In the genomic region with DNA sequence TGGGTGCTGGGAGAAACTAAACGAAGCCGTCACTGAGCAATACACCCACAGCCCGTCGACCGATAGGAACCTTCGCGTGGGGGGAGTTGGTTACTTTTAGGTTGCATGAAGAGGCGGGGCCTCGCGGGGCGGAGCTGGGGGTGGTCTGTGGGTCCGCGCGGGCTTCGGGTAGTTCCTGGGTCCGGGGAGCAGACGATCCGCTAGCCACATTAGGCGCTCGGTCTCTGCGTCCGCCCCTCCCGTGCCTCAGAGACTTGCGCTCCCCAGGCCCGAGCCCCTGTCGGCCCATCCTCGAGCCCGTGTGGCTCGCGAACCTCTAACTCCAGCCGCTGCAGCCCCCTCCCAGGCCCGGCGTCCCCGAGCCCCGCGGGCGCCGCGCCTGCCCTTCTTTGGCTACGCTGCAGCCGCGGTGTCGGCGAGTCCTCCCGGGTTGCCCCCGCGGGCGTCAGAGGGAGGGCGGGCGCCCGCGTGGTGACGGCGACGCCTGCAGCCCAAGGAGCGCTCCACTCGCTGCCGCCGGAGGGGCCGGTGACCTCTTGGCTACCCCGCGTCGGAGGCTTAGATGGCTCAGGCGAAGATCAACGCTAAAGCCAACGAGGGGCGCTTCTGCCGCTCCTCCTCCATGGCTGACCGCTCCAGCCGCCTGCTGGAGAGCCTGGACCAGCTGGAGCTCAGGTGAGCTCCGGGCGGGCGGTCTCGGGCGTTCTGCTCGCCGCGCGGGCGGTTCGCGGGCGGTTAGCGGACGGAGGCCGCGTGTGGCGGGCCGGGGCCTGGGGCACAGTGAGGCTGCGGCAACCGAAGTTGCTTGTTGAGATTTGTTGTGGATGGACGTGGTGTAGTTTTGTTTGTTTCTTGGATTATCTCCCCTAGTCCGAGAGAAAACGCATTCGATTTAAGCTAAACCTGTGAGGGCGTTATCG, we compare ENCODE assay signal across 1 cellular context.
TF ChIP-seq lines count a peak whose summit lies in the region.

A gene (plus strand): TSS at position 191 of the 920 bp plus-strand sequence. CDS start 372 bp downstream, at position 563.

TF ChIP-seq in K562, 482 proteins besides CTCF, POLR2A, EP300 and RAD21 (continued from another document and continues in another):
- TF ChIP-seq, protein P1, sequence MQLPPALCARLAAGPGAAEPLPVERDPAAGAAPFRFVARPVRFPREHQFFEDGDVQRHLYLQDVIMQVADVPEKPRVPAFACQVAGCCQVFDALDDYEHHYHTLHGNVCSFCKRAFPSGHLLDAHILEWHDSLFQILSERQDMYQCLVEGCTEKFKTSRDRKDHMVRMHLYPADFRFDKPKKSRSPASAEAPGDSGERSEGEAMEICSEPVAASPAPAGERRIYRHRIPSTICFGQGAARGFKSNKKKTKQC (CRISPR knock-in tag; IDR thresholded peaks at IDR 0.05) = no peak; the same call in 1 of the 2 replicates
- no peak for TF ChIP-seq ETS2 (tag; IDR thresholded peaks at IDR 0.05; ENCODE audit: borderline replicate concordance, poor library complexity, severe bottlenecking)
- peak; percentile 60; the same call in 1 of the 2 replicates for TF ChIP-seq ZKSCAN1 (IDR thresholded peaks at IDR 0.05; ENCODE audit: low read depth, low read length)
- no peak for TF ChIP-seq PPARD (CRISPR knock-in tag; IDR thresholded peaks at IDR 0.05)
- TF ChIP-seq NR1H2 (CRISPR knock-in tag; IDR thresholded peaks at IDR 0.05) = no peak
- no peak for TF ChIP-seq STAG1 (CRISPR knock-in tag; IDR thresholded peaks at IDR 0.05; ENCODE audit: borderline replicate concordance)
- TF ChIP-seq, protein P2, sequence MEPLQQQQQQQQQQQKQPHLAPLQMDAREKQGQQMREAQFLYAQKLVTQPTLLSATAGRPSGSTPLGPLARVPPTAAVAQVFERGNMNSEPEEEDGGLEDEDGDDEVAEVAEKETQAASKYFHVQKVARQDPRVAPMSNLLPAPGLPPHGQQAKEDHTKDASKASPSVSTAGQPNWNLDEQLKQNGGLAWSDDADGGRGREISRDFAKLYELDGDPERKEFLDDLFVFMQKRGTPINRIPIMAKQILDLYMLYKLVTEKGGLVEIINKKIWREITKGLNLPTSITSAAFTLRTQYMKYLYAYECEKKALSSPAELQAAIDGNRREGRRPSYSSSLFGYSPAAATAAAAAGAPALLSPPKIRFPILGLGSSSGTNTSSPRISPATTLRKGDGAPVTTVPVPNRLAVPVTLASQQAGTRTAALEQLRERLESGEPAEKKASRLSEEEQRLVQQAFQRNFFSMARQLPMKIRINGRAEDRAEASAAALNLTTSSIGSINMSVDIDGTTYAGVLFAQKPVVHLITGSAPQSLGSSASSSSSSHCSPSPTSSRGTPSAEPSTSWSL (CRISPR knock-in tag; IDR thresholded peaks at IDR 0.05; ENCODE audit: borderline replicate concordance) = no peak
- TF ChIP-seq, protein P3, sequence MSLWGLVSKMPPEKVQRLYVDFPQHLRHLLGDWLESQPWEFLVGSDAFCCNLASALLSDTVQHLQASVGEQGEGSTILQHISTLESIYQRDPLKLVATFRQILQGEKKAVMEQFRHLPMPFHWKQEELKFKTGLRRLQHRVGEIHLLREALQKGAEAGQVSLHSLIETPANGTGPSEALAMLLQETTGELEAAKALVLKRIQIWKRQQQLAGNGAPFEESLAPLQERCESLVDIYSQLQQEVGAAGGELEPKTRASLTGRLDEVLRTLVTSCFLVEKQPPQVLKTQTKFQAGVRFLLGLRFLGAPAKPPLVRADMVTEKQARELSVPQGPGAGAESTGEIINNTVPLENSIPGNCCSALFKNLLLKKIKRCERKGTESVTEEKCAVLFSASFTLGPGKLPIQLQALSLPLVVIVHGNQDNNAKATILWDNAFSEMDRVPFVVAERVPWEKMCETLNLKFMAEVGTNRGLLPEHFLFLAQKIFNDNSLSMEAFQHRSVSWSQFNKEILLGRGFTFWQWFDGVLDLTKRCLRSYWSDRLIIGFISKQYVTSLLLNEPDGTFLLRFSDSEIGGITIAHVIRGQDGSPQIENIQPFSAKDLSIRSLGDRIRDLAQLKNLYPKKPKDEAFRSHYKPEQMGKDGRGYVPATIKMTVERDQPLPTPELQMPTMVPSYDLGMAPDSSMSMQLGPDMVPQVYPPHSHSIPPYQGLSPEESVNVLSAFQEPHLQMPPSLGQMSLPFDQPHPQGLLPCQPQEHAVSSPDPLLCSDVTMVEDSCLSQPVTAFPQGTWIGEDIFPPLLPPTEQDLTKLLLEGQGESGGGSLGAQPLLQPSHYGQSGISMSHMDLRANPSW (CRISPR knock-in tag; IDR thresholded peaks at IDR 0.05) = no peak
- TF ChIP-seq, protein P4, sequence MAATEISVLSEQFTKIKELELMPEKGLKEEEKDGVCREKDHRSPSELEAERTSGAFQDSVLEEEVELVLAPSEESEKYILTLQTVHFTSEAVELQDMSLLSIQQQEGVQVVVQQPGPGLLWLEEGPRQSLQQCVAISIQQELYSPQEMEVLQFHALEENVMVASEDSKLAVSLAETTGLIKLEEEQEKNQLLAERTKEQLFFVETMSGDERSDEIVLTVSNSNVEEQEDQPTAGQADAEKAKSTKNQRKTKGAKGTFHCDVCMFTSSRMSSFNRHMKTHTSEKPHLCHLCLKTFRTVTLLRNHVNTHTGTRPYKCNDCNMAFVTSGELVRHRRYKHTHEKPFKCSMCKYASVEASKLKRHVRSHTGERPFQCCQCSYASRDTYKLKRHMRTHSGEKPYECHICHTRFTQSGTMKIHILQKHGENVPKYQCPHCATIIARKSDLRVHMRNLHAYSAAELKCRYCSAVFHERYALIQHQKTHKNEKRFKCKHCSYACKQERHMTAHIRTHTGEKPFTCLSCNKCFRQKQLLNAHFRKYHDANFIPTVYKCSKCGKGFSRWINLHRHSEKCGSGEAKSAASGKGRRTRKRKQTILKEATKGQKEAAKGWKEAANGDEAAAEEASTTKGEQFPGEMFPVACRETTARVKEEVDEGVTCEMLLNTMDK (IDR thresholded peaks at IDR 0.05; ENCODE audit: borderline replicate concordance, insufficient read depth, low read depth, low read length, poor library complexity, severe bottlenecking) = peak; percentile 33
- TF ChIP-seq, protein P5, sequence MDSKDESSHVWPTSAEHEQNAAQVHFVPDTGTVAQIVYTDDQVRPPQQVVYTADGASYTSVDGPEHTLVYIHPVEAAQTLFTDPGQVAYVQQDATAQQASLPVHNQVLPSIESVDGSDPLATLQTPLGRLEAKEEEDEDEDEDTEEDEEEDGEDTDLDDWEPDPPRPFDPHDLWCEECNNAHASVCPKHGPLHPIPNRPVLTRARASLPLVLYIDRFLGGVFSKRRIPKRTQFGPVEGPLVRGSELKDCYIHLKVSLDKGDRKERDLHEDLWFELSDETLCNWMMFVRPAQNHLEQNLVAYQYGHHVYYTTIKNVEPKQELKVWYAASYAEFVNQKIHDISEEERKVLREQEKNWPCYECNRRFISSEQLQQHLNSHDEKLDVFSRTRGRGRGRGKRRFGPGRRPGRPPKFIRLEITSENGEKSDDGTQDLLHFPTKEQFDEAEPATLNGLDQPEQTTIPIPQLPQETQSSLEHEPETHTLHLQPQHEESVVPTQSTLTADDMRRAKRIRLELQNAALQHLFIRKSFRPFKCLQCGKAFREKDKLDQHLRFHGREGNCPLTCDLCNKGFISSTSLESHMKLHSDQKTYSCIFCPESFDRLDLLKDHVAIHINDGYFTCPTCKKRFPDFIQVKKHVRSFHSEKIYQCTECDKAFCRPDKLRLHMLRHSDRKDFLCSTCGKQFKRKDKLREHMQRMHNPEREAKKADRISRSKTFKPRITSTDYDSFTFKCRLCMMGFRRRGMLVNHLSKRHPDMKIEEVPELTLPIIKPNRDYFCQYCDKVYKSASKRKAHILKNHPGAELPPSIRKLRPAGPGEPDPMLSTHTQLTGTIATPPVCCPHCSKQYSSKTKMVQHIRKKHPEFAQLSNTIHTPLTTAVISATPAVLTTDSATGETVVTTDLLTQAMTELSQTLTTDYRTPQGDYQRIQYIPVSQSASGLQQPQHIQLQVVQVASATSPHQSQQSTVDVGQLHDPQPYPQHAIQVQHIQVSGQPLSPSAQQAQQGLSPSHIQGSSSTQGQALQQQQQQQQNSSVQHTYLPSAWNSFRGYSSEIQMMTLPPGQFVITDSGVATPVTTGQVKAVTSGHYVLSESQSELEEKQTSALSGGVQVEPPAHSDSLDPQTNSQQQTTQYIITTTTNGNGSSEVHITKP (IDR thresholded peaks at IDR 0.05; ENCODE audit: partially characterized antibody) = peak; percentile 99
- TF ChIP-seq, protein P6, sequence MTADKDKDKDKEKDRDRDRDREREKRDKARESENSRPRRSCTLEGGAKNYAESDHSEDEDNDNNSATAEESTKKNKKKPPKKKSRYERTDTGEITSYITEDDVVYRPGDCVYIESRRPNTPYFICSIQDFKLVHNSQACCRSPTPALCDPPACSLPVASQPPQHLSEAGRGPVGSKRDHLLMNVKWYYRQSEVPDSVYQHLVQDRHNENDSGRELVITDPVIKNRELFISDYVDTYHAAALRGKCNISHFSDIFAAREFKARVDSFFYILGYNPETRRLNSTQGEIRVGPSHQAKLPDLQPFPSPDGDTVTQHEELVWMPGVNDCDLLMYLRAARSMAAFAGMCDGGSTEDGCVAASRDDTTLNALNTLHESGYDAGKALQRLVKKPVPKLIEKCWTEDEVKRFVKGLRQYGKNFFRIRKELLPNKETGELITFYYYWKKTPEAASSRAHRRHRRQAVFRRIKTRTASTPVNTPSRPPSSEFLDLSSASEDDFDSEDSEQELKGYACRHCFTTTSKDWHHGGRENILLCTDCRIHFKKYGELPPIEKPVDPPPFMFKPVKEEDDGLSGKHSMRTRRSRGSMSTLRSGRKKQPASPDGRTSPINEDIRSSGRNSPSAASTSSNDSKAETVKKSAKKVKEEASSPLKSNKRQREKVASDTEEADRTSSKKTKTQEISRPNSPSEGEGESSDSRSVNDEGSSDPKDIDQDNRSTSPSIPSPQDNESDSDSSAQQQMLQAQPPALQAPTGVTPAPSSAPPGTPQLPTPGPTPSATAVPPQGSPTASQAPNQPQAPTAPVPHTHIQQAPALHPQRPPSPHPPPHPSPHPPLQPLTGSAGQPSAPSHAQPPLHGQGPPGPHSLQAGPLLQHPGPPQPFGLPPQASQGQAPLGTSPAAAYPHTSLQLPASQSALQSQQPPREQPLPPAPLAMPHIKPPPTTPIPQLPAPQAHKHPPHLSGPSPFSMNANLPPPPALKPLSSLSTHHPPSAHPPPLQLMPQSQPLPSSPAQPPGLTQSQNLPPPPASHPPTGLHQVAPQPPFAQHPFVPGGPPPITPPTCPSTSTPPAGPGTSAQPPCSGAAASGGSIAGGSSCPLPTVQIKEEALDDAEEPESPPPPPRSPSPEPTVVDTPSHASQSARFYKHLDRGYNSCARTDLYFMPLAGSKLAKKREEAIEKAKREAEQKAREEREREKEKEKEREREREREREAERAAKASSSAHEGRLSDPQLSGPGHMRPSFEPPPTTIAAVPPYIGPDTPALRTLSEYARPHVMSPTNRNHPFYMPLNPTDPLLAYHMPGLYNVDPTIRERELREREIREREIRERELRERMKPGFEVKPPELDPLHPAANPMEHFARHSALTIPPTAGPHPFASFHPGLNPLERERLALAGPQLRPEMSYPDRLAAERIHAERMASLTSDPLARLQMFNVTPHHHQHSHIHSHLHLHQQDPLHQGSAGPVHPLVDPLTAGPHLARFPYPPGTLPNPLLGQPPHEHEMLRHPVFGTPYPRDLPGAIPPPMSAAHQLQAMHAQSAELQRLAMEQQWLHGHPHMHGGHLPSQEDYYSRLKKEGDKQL (CRISPR knock-in tag; IDR thresholded peaks at IDR 0.05; ENCODE audit: borderline replicate concordance) = 0 out of 2 replicates have a peak, but pooled peaks have one; percentile 19
- TF ChIP-seq SREBF2 (CRISPR knock-in tag; IDR thresholded peaks at IDR 0.05) = no peak
- TF ChIP-seq, protein P7, sequence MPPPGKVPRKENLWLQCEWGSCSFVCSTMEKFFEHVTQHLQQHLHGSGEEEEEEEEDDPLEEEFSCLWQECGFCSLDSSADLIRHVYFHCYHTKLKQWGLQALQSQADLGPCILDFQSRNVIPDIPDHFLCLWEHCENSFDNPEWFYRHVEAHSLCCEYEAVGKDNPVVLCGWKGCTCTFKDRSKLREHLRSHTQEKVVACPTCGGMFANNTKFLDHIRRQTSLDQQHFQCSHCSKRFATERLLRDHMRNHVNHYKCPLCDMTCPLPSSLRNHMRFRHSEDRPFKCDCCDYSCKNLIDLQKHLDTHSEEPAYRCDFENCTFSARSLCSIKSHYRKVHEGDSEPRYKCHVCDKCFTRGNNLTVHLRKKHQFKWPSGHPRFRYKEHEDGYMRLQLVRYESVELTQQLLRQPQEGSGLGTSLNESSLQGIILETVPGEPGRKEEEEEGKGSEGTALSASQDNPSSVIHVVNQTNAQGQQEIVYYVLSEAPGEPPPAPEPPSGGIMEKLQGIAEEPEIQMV (tag; conservative IDR thresholded peaks at IDR 0.05; ENCODE audit: low read depth) = no peak
- no peak for TF ChIP-seq IRF2 (CRISPR knock-in tag; IDR thresholded peaks at IDR 0.05)
- peak; percentile 93 for TF ChIP-seq JUND (IDR thresholded peaks at IDR 0.05; ENCODE audit: borderline replicate concordance, low read depth, low read length)
- TF ChIP-seq JUND (tag; IDR thresholded peaks at IDR 0.05; ENCODE audit: borderline replicate concordance, low read depth, low read length) = peak; percentile 56; the same call in 1 of the 3 replicates
- TF ChIP-seq TAF7 (tag; IDR thresholded peaks at IDR 0.05) = no peak
- no peak for TF ChIP-seq TRIM28 (IDR thresholded peaks at IDR 0.05)
- peak; percentile 98 for TF ChIP-seq RBFOX2 (IDR thresholded peaks at IDR 0.05; ENCODE audit: low read depth, low read length)
- no peak for TF ChIP-seq NR3C1 (CRISPR knock-in tag; IDR thresholded peaks at IDR 0.05)
- TF ChIP-seq, protein P8, sequence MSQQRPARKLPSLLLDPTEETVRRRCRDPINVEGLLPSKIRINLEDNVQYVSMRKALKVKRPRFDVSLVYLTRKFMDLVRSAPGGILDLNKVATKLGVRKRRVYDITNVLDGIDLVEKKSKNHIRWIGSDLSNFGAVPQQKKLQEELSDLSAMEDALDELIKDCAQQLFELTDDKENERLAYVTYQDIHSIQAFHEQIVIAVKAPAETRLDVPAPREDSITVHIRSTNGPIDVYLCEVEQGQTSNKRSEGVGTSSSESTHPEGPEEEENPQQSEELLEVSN (IDR thresholded peaks at IDR 0.05; ENCODE audit: borderline replicate concordance in 1 of 2, extremely low read depth in 1 of 2, insufficient read depth in 1 of 2, insufficient read length in 1 of 2, low read depth in 1 of 2, low read length in 1 of 2, poor library complexity in 1 of 2, severe bottlenecking in 1 of 2) = peak; percentile 43 to 72
- TF ChIP-seq GABPB2 (CRISPR knock-in tag; conservative IDR thresholded peaks at IDR 0.05) = no peak
- TF ChIP-seq ZKSCAN3 (CRISPR knock-in tag; IDR thresholded peaks at IDR 0.05) = no peak
- TF ChIP-seq, protein P9, sequence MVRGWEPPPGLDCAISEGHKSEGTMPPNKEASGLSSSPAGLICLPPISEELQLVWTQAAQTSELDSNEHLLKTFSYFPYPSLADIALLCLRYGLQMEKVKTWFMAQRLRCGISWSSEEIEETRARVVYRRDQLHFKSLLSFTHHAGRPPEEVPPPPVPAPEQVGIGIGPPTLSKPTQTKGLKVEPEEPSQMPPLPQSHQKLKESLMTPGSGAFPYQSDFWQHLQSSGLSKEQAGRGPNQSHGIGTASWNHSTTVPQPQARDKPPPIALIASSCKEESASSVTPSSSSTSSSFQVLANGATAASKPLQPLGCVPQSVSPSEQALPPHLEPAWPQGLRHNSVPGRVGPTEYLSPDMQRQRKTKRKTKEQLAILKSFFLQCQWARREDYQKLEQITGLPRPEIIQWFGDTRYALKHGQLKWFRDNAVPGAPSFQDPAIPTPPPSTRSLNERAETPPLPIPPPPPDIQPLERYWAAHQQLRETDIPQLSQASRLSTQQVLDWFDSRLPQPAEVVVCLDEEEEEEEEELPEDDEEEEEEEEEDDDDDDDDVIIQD (CRISPR knock-in tag; IDR thresholded peaks at IDR 0.05) = no peak
- no peak for TF ChIP-seq ZNF23 (CRISPR knock-in tag; IDR thresholded peaks at IDR 0.05)
- no peak for TF ChIP-seq RBM25 (IDR thresholded peaks at IDR 0.05; ENCODE audit: low read depth, low read length, severe bottlenecking)
